9 cellular contexts compared by ENCODE assay signal in the genomic region with DNA sequence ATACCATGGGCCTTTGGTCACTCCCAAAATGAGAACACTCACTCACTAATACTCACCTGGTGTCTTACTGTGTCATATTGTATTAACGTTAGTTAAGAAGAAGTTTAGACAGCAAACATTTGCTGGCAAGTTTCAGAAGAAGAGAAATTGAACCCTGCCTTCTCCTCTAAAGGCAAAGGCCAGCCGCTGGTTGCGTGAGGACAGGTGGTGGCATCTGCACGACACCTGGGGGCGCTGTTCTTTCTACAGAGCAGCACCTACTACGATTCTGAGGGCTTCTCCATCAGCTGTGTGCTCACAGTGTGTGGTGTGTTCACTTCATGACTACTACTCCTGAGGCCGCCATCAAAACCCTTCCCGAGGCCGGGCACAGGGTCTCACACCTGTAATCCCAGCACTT. TPM values are rescaled to one million over a fixed set of nuclear protein-coding genes. Genes with fewer than 3 reads are reported as not detected.
DNase-seq lines count a peak whose midpoint lies in the region; ATAC-seq and TF ChIP-seq lines count a peak whose summit lies in the region.
"Had no signal": no experiment of that assay in that cellular context is flagged by ENCODE, and none has a peak within 500 bp of the region (broad histone marks: within the 10 kb centered on the region; RNA-seq: fewer than 3 reads in every experiment).

No MANE protein-coding gene starts in this region.

- H3K27me3 Mint-ChIP-seq in glutamatergic neuron (ENCODE audit: unreplicated experiment): no peaks in the 10 kb centered on the region
- H3K27me3 Mint-ChIP-seq: IgD-negative memory B cell had no signal

- no peaks in the 10 kb centered on the region for H3K9me3 Mint-ChIP-seq in glutamatergic neuron (ENCODE audit: unreplicated experiment)
- H3K9me3 Mint-ChIP-seq: IgD-negative memory B cell had no signal

- H3K9me3 ChIP-seq in thyroid gland (no peaks in the 10 kb centered on the region), colonic mucosa (no peaks in the 10 kb centered on the region)

- H3K4me3 ChIP-seq in thyroid gland (replicated peaks in 1 of 3) (no peak overlapping the region), colonic mucosa (no peak overlapping the region)

- no peak for ATAC-seq in HG03196 (IDR thresholded peaks at IDR 0.05; ENCODE audit: unreplicated experiment)

- H3K27me3 ChIP-seq in thyroid gland: no peaks in the 10 kb centered on the region
- H3K27me3 ChIP-seq in colonic mucosa: no peaks in the 10 kb centered on the region

- no peaks in the 10 kb centered on the region for H3K4me1 ChIP-seq in thyroid gland
- no peaks in the 10 kb centered on the region for H3K4me1 ChIP-seq in colonic mucosa

- DNase-seq in COLO668 (lab: John Stamatoyannopoulos, UW; ENCODE audit: unreplicated experiment): peak; percentile 35
- peak; percentile 49 for DNase-seq in SK-MEL-5 (ENCODE audit: low read depth, low spot score)
- DNase-seq in glutamatergic neuron: peak; percentile 45
- no peak for DNase-seq in kidney glomerular epithelial cell (lab: John Stamatoyannopoulos, UW)
- DNase-seq in thyroid gland: no peak
- no peak for DNase-seq in colonic mucosa

- TF ChIP-seq POLR2A in thyroid gland (IDR thresholded peaks at IDR 0.05): no peak

- TF ChIP-seq CTCF in GM12873 (IDR thresholded peaks at IDR 0.05; ENCODE audit: insufficient read depth, low read depth, low read length, missing control alignments) (peak; percentile 65), glutamatergic neuron (IDR thresholded peaks at IDR 0.05; ENCODE audit: partially characterized antibody, unreplicated experiment) (peak; percentile 25), thyroid gland (IDR thresholded peaks at IDR 0.05) (no peak), colonic mucosa (IDR thresholded peaks at IDR 0.05) (no peak)

- H3K36me3 Mint-ChIP-seq in glutamatergic neuron (ENCODE audit: unreplicated experiment): no peaks in the 10 kb centered on the region

- no peak overlapping the region for H3K4me3 Mint-ChIP-seq in glutamatergic neuron (ENCODE audit: unreplicated experiment)
- H3K4me3 Mint-ChIP-seq: IgD-negative memory B cell had no signal

- peaks cover 6% of the 10 kb centered on the region for H3K4me1 Mint-ChIP-seq in glutamatergic neuron (ENCODE audit: low read depth, unreplicated experiment)

- in situ Hi-C loops in SK-MEL-5 (cut with HindIII; ENCODE audit: low pct_unique_long_range_greater_than_20kb, low sequenced_read_pairs): no loop called here

- no peak overlapping the region for H3K27ac Mint-ChIP-seq in glutamatergic neuron (ENCODE audit: unreplicated experiment)

- intact Hi-C loops in thyroid gland (cut with DNase I): no loop called here
- intact Hi-C loops in colonic mucosa (cut with DNase I): loop anchor here (5.0 kb wide), 1 partner anchor 117 kb away; no protein-coding TSS in a partner anchor

- H3K27ac ChIP-seq in thyroid gland: no peak overlapping the region
- H3K27ac ChIP-seq in colonic mucosa: no peak overlapping the region

- 78 to 84% methylated on average over 8 to 9 of the region's 9 CpGs for WGBS in thyroid gland, 2 donors

- H3K9ac ChIP-seq in colonic mucosa (ENCODE audit: low read depth in 2 of 2, low read length in 2 of 2): no peak overlapping the region

- no peaks in the 10 kb centered on the region for H3K36me3 ChIP-seq in thyroid gland
- no peaks in the 10 kb centered on the region for H3K36me3 ChIP-seq in colonic mucosa

RNA-seq across cellular contexts. Expression of a gene that starts 17.9 kb away (rescaled TPM):
- not detected in 2 replicates for total RNA-seq in SK-MEL-5 (2014; rRNA removed; shearing (Covaris generic))
- not detected in 2 replicates for polyA plus RNA-seq in SK-MEL-5 (2015; cell fraction: cytosol; rRNA removed)
- polyA plus RNA-seq in SK-MEL-5 (2015; cell fraction: nucleus; rRNA removed): not detected in 2 replicates
- 3.1 TPM for total RNA-seq in glutamatergic neuron (ENCODE audit: unreplicated experiment)
- not detected for total RNA-seq in thyroid gland
- total RNA-seq in colonic mucosa: not detected
- polyA plus RNA-seq: IgD-negative memory B cell had no signal

RNA-seq across cellular contexts. Expression of a gene that starts 22.1 kb away (rescaled TPM):
- 0.05 and 0.21 TPM in 2 replicates for total RNA-seq in SK-MEL-5 (2014; rRNA removed; shearing (Covaris generic))
- polyA plus RNA-seq in SK-MEL-5 (2015; cell fraction: cytosol; rRNA removed): 0.39 and 0.55 TPM in 2 replicates
- not detected in 2 replicates for polyA plus RNA-seq in SK-MEL-5 (2015; cell fraction: nucleus; rRNA removed)
- not detected for total RNA-seq in glutamatergic neuron (ENCODE audit: unreplicated experiment)
- total RNA-seq in thyroid gland: 10 to 100 TPM; 20.7 to 45.8 (median 23.0) TPM
- 1 to 10 TPM in 1 of 2 donors, under 1 TPM in 1; 0.24 to 1.7 TPM for total RNA-seq in colonic mucosa
- polyA plus RNA-seq: IgD-negative memory B cell had no signal

Comparison
In these comparisons a context has a peak if more than half of its experiments do, and no peak if none do; other contexts are left out.
1. DNase-seq: peak in COLO668 (single experiment), SK-MEL-5 (single experiment) and glutamatergic neuron (single experiment); none in kidney glomerular epithelial cell (single experiment), thyroid gland (0 of 2) and colonic mucosa (single experiment).
2. CTCF ChIP-seq: peak in GM12873 (single experiment) and glutamatergic neuron (single experiment); none in thyroid gland (0 of 6) and colonic mucosa (single experiment).
3. RNA of a gene that starts 22.1 kb away (total RNA-seq): 20.7 to 45.8 TPM in thyroid gland; 0.24 to 1.7 TPM in colonic mucosa, 0.05 to 0.21 TPM in SK-MEL-5 and not detected in glutamatergic neuron (single experiment); every median in the first group is over 4 times any median in the second.